1 cellular context compared by ENCODE assay signal in genomic region chr9:38154501-38155421, GRCh38.
TF ChIP-seq lines count a peak whose summit lies in the region.

No MANE protein-coding gene starts in this region.

TF ChIP-seq in SK-N-SH, 30 proteins besides CTCF, POLR2A, EP300 and RAD21 (continued from another document):
- TF ChIP-seq, protein P1, sequence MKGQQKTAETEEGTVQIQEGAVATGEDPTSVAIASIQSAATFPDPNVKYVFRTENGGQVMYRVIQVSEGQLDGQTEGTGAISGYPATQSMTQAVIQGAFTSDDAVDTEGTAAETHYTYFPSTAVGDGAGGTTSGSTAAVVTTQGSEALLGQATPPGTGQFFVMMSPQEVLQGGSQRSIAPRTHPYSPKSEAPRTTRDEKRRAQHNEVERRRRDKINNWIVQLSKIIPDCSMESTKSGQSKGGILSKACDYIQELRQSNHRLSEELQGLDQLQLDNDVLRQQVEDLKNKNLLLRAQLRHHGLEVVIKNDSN (IDR thresholded peaks at IDR 0.05; ENCODE audit: borderline replicate concordance, low read depth): no peak
- TF ChIP-seq FOXJ3 (CRISPR knock-in tag; IDR thresholded peaks at IDR 0.05) (peak; percentile 81), NRF1 (IDR thresholded peaks at IDR 0.05; ENCODE audit: low read depth, low read length) (no peak), SIN3A (IDR thresholded peaks at IDR 0.05; ENCODE audit: borderline replicate concordance, low read depth, low read length) (no peak), RFX5 (IDR thresholded peaks at IDR 0.05; ENCODE audit: low read length) (no peak)
- TF ChIP-seq, protein P2, sequence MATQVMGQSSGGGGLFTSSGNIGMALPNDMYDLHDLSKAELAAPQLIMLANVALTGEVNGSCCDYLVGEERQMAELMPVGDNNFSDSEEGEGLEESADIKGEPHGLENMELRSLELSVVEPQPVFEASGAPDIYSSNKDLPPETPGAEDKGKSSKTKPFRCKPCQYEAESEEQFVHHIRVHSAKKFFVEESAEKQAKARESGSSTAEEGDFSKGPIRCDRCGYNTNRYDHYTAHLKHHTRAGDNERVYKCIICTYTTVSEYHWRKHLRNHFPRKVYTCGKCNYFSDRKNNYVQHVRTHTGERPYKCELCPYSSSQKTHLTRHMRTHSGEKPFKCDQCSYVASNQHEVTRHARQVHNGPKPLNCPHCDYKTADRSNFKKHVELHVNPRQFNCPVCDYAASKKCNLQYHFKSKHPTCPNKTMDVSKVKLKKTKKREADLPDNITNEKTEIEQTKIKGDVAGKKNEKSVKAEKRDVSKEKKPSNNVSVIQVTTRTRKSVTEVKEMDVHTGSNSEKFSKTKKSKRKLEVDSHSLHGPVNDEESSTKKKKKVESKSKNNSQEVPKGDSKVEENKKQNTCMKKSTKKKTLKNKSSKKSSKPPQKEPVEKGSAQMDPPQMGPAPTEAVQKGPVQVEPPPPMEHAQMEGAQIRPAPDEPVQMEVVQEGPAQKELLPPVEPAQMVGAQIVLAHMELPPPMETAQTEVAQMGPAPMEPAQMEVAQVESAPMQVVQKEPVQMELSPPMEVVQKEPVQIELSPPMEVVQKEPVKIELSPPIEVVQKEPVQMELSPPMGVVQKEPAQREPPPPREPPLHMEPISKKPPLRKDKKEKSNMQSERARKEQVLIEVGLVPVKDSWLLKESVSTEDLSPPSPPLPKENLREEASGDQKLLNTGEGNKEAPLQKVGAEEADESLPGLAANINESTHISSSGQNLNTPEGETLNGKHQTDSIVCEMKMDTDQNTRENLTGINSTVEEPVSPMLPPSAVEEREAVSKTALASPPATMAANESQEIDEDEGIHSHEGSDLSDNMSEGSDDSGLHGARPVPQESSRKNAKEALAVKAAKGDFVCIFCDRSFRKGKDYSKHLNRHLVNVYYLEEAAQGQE (IDR thresholded peaks at IDR 0.05; ENCODE audit: low read depth, low read length): no peak
- TF ChIP-seq, protein P3, sequence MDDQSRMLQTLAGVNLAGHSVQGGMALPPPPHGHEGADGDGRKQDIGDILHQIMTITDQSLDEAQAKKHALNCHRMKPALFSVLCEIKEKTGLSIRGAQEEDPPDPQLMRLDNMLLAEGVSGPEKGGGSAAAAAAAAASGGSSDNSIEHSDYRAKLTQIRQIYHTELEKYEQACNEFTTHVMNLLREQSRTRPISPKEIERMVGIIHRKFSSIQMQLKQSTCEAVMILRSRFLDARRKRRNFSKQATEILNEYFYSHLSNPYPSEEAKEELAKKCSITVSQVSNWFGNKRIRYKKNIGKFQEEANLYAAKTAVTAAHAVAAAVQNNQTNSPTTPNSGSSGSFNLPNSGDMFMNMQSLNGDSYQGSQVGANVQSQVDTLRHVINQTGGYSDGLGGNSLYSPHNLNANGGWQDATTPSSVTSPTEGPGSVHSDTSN (IDR thresholded peaks at IDR 0.05): no peak
